18 cellular contexts compared by ENCODE assay signal in genomic region chr6:80769101-80769500, GRCh38.
A peak's percentile ranks its signal among the peaks of the same experiment; 100 is the strongest.
DNase-seq lines count a peak whose midpoint lies in the region; ATAC-seq and TF ChIP-seq lines count a peak whose summit lies in the region.
"Had no signal": no experiment of that assay in that cellular context is flagged by ENCODE, and none has a peak within 500 bp of the region (broad histone marks: within the 10 kb centered on the region; RNA-seq: fewer than 3 reads in every experiment).

No MANE protein-coding gene starts in this region.

- H3K27ac ChIP-seq in hepatocyte, result no peak overlapping the region
- H3K27ac ChIP-seq: BLaER1 treated with 17β-estradiol and CSF1 and Interleukin-3, amounts not matched to agents 10 nM and 100 nM; left lung; spleen had no signal

- no peaks in the 10 kb centered on the region for H3K79me2 ChIP-seq in hepatocyte

- TF ChIP-seq CTCF in hepatocyte (IDR thresholded peaks at IDR 0.05; ENCODE audit: poor library complexity), result no peak

- no peaks in the 10 kb centered on the region for H3K27me3 ChIP-seq in hepatocyte
- H3K27me3 ChIP-seq: BLaER1 treated with 17β-estradiol and CSF1 and Interleukin-3, amounts not matched to agents 10 nM and 100 nM; left lung; spleen had no signal

- DNase-seq in AG20443 (ENCODE audit: low spot score) (peak; percentile 29), LHCN-M2 (ENCODE audit: low read depth) (peak; percentile 76), fibroblast of gingiva (ENCODE audit: low read depth) (peak; percentile 87), non-pigmented ciliary epithelial cell (ENCODE audit: low read depth) (peak; percentile 27), hepatocyte (ENCODE audit: low spot score) (no peak), NCI-H1105 treated with DMSO at 0.1 percent for 48 hours (lab: John Stamatoyannopoulos, UW) (no peak)
- no peak for DNase-seq in stimulated activated CD4-positive, alpha-beta T cell treated with anti-CD3 and anti-CD28 coated beads, Interleukin-2, amount 100 ng/mL, for 24 hours
- DNase-seq: activated CD4-positive, CD25-positive, alpha-beta regulatory T cell treated with anti-CD3 and anti-CD28 coated beads, Interleukin-2, amount 50 U/mL, for 72 hours; anterior cingulate cortex; dermis blood vessel endothelial cell; Kasumi-1; left lung; NCI-H1436; NCI-H2171 treated with DMSO at 0.1 percent for 48 hours; NCI-H774; spleen had no signal

- 52% methylated on average over 1 of the region's 1 CpG for WGBS in hepatocyte (ENCODE audit: low lambda C conversion rate, missing lambda C conversion rate)

- no peak for ATAC-seq in HG02798 (IDR thresholded peaks at IDR 0.05; ENCODE audit: poor library complexity, unreplicated experiment)
- ATAC-seq: left lung had no signal

- H3K9me3 ChIP-seq in hepatocyte (ENCODE audit: low read depth), result no peaks in the 10 kb centered on the region
- H3K9me3 ChIP-seq: BLaER1 treated with 17β-estradiol and CSF1 and Interleukin-3, amounts not matched to agents 10 nM and 100 nM; left lung had no signal

- no peaks in the 10 kb centered on the region for H4K20me1 ChIP-seq in hepatocyte (ENCODE audit: insufficient read depth, poor library complexity, severe bottlenecking)
- H4K20me1 ChIP-seq: BLaER1 treated with 17β-estradiol and CSF1 and Interleukin-3, amounts not matched to agents 10 nM and 100 nM had no signal

- no peak overlapping the region for H3K4me2 ChIP-seq in hepatocyte
- H3K4me2 ChIP-seq: BLaER1 treated with 17β-estradiol and CSF1 and Interleukin-3, amounts not matched to agents 10 nM and 100 nM had no signal

- no peak overlapping the region for H2AFZ ChIP-seq in hepatocyte

- no peak overlapping the region for H3K4me3 ChIP-seq in hepatocyte
- H3K4me3 ChIP-seq: BLaER1 treated with 17β-estradiol and CSF1 and Interleukin-3, amounts not matched to agents 10 nM and 100 nM; left lung; spleen had no signal

- no peaks in the 10 kb centered on the region for H3K36me3 ChIP-seq in hepatocyte (replicated peaks; ENCODE audit: insufficient read depth, low read depth)
- H3K36me3 ChIP-seq: BLaER1 treated with 17β-estradiol and CSF1 and Interleukin-3, amounts not matched to agents 10 nM and 100 nM; left lung; spleen had no signal

- no peaks in the 10 kb centered on the region for H3K4me1 ChIP-seq in hepatocyte (ENCODE audit: insufficient read depth)
- H3K4me1 ChIP-seq: BLaER1 treated with 17β-estradiol and CSF1 and Interleukin-3, amounts not matched to agents 10 nM and 100 nM; left lung; spleen had no signal

- no peaks in the 10 kb centered on the region for H3K9me2 ChIP-seq in hepatocyte (replicated peaks; ENCODE audit: insufficient read depth)

Comparison
In these comparisons a context has a peak if more than half of its experiments do, and no peak if none do; other contexts are left out.
1. DNase-seq: peak in AG20443 (single experiment), LHCN-M2 (single experiment), fibroblast of gingiva (single experiment) and non-pigmented ciliary epithelial cell (single experiment); none in hepatocyte (single experiment), NCI-H1105 treated with DMSO at 0.1 percent for 48 hours (single experiment) and stimulated activated CD4-positive, alpha-beta T cell treated with anti-CD3 and anti-CD28 coated beads, Interleukin-2, amount 100 ng/mL, for 24 hours (0 of 2).